ENCODE assay signal across 9 cellular contexts in genomic region chr20:63697868-63698545, GRCh38. TPM values are rescaled to one million over a fixed set of nuclear protein-coding genes. Genes with fewer than 3 reads are reported as not detected.
A peak's percentile ranks its signal among the peaks of the same experiment; 100 is the strongest.
DNase-seq lines count a peak whose midpoint lies in the region; ATAC-seq, FAIRE-seq and TF ChIP-seq lines count a peak whose summit lies in the region.
"Had no signal": no experiment of that assay in that cellular context is flagged by ENCODE, and none has a peak within 500 bp of the region (broad histone marks: within the 10 kb centered on the region; RNA-seq: fewer than 3 reads in every experiment).

No MANE protein-coding gene starts in this region.

- peak; percentile 27 for DNase-seq in ACHN
- DNase-seq in PC-3: no peak
- peak; percentile 72 for DNase-seq in kidney
- no peak for DNase-seq in hypothalamus (lab: John Stamatoyannopoulos, UW)
- DNase-seq: CD8-positive, alpha-beta T cell; KBM-7; T1000 had no signal

- H3K9ac ChIP-seq in PC-3 (ENCODE audit: low read length): peak overlapping the region; percentile 79
- no peak overlapping the region for H3K9ac ChIP-seq in kidney (ENCODE audit: low read length in 2 of 2)

- H3K36me3 ChIP-seq in PC-3 (ENCODE audit: low read depth, low read length) (0 out of 2 replicates have a peak, but pooled peaks cover 4% of the 10 kb centered on the region), kidney (ENCODE audit: control insufficient read depth in 1 of 2, insufficient read depth in 2 of 2, low read length in 2 of 2) (peaks cover 0 to 2% of the 10 kb centered on the region in 2 donors)

- intact Hi-C loops in PC-3 (cut with micrococcal nuclease): no loop called here
- intact Hi-C loops in kidney (cut with DNase I): no loop called here

- H3K4me3 ChIP-seq in PC-3 (ENCODE audit: low read length): peak overlapping the region; percentile 63
- no peak overlapping the region for H3K4me3 ChIP-seq in kidney (ENCODE audit: low read length in 2 of 2)

- FAIRE-seq in kidney (lab: Jason Lieb, UNC): no peak

- H3K27ac ChIP-seq in PC-3 (ENCODE audit: low read length): peak overlapping the region; percentile 95
- H3K27ac ChIP-seq in kidney (ENCODE audit: low read depth in 2 of 2, low read length in 2 of 2): no peak overlapping the region

- H4K20me1 ChIP-seq in PC-3 (ENCODE audit: low read length): no peaks in the 10 kb centered on the region

- H3K27me3 ChIP-seq in PC-3 (ENCODE audit: low read length): no peaks in the 10 kb centered on the region

- H3K79me2 ChIP-seq in PC-3 (ENCODE audit: low read length): 0 out of 2 replicates have a peak, but pooled peaks cover 7% of the 10 kb centered on the region

- no peaks in the 10 kb centered on the region for H3K9me3 ChIP-seq in PC-3 (ENCODE audit: low read length)
- H3K9me3 ChIP-seq in kidney (ENCODE audit: control insufficient read depth in 1 of 2, low read length in 2 of 2): no peaks in the 10 kb centered on the region

- BruUV-seq in PC-3 (replicated peaks; lab: Mats Ljungman, UMichigan): no TSS peak

- peaks cover 39% of the 10 kb centered on the region for H3K4me1 ChIP-seq in PC-3 (ENCODE audit: insufficient read depth, low read length)
- H3K4me1 ChIP-seq in kidney (ENCODE audit: control insufficient read depth in 1 of 2, insufficient read depth in 1 of 2, low read depth in 1 of 2, low read length in 2 of 2): peaks cover 0 to 14% of the 10 kb centered on the region in 2 donors

- H3F3A ChIP-seq in PC-3 (ENCODE audit: low read length, unreplicated experiment): no peaks in the 10 kb centered on the region

- no peaks in the 10 kb centered on the region for H3K9me2 ChIP-seq in PC-3 (replicated peaks; ENCODE audit: low read length)

- CTCF ChIA-PET in PC-3 (lab: Charles Lee): no interaction called here

- no peak for ATAC-seq in PC-3
- ATAC-seq in HG02642 (IDR thresholded peaks at IDR 0.05; ENCODE audit: poor library complexity, unreplicated experiment): no peak
- no peak for ATAC-seq in GM19351 (IDR thresholded peaks at IDR 0.05; ENCODE audit: unreplicated experiment)
- ATAC-seq: CD8-positive, alpha-beta T cell had no signal

- H3K4me2 ChIP-seq in PC-3 (ENCODE audit: low read length): peak overlapping the region; percentile 89

- POLR2A ChIA-PET in PC-3 (lab: Charles Lee; ENCODE audit: unreplicated experiment): interaction anchor here (0.6 to 1.2 kb wide), 2 partner anchors 43 to 56 kb away, joined by 3 to 7 read pairs; no protein-coding TSS in a partner anchor

- TF ChIP-seq CTCF in PC-3 (conservative IDR thresholded peaks at IDR 0.05; ENCODE audit: low read depth, low read length) (no peak), kidney (IDR thresholded peaks at IDR 0.05; ENCODE audit: borderline replicate concordance, extremely low read depth, insufficient read depth) (no peak)

- in situ Hi-C loops in ACHN (cut with HindIII; ENCODE audit: low pct_ligation_motif_present, low pct_unique_long_range_greater_than_20kb, low sequenced_read_pairs): no loop called here

- H2AFZ ChIP-seq in PC-3 (ENCODE audit: low read length): no peak overlapping the region

RNA-seq across cellular contexts. Expression of gene TNFRSF6B, which starts 1.6 kb away (rescaled TPM):
- 41.6 and 59.0 TPM in 2 replicates for total RNA-seq in PC-3 (2014; rRNA removed)
- 64.5 TPM for total RNA-seq in kidney
- 2.4 TPM for polyA plus RNA-seq in kidney (ENCODE audit: insufficient read depth, low read depth, low replicate concordance)

RNA-seq across cellular contexts. Expression of gene ARFRP1, which starts 9.8 kb away (rescaled TPM):
- total RNA-seq in PC-3 (2014; rRNA removed) (71.2 and 73.5 TPM in 2 replicates), kidney (71.2 TPM)
- polyA plus RNA-seq in kidney (ENCODE audit: insufficient read depth, low read depth, low replicate concordance): 60.6 TPM

RNA-seq across cellular contexts. Expression of gene ZGPAT, which starts 9.8 kb away (rescaled TPM):
- total RNA-seq in PC-3 (2014; rRNA removed) (37.9 and 56.8 TPM in 2 replicates), kidney (30.5 TPM)
- polyA plus RNA-seq in kidney (ENCODE audit: insufficient read depth, low read depth, low replicate concordance): 39.6 TPM

RNA-seq across cellular contexts. Expression of gene LIME1, which starts 38.5 kb away (rescaled TPM):
- total RNA-seq in PC-3 (2014; rRNA removed) (17.3 and 18.6 TPM in 2 replicates), kidney (12.1 TPM)
- polyA plus RNA-seq in kidney (ENCODE audit: insufficient read depth, low read depth, low replicate concordance): 114 TPM

RNA-seq across cellular contexts. Expression of gene RTEL1, which starts 39.9 kb away (rescaled TPM):
- total RNA-seq in PC-3 (2014; rRNA removed) (43.0 and 56.2 TPM in 2 replicates), kidney (37.7 TPM)
- polyA plus RNA-seq in kidney (ENCODE audit: insufficient read depth, low read depth, low replicate concordance): 5.3 TPM

Comparison
In these comparisons a context has a peak if more than half of its experiments do, and no peak if none do; other contexts are left out.
1. DNase-seq: peak in ACHN (single experiment) and kidney (single experiment); none in PC-3 (single experiment) and hypothalamus (0 of 51).